In genomic region chr19:12967907-12968306, GRCh38 we compare ENCODE assay signal across 26 cellular contexts. TPM values are rescaled to one million over a fixed set of nuclear protein-coding genes. Genes with fewer than 3 reads are reported as not detected.
"Had no signal": no experiment of that assay in that cellular context is flagged by ENCODE, and none has a peak within 500 bp of the region (broad histone marks: within the 10 kb centered on the region; RNA-seq: fewer than 3 reads in every experiment).

No MANE protein-coding gene starts in this region.

- H3K9me3 ChIP-seq: colonic mucosa, left ventricle myocardium inferior, thyroid gland, upper lobe of right lung had no signal

- H3K4me1 ChIP-seq: upper lobe of right lung had no signal

- ATAC-seq: activated naive CD4-positive, alpha-beta T cell treated with anti-CD3 and anti-CD28 coated beads, Interleukin-2, amount 50 U/mL, for 72 hours; activated T-helper 17 cell treated with anti-CD3 and anti-CD28 coated beads, Interleukin-2, amount 50 U/mL, for 72 hours; effector memory CD8-positive, alpha-beta T cell; natural killer cell; upper lobe of right lung had no signal

- H3K36me3 ChIP-seq: colonic mucosa, left ventricle myocardium inferior, thyroid gland, upper lobe of right lung had no signal

- DNase-seq: activated CD4-positive, alpha-beta T cell treated with anti-CD3 and anti-CD28 coated beads for 1 hour; activated CD4-positive, alpha-beta T cell treated with anti-CD3 and anti-CD28 coated beads, Interleukin-2, amount 50 U/mL, for 1 hour; activated CD8-positive, alpha-beta memory T cell treated with anti-CD3 and anti-CD28 coated beads, Interleukin-2, amount 50 U/mL, for 4 hours; activated T-cell treated with anti-CD3 and anti-CD28 coated beads, Interleukin-2, amount 50 U/mL, for 24 hours; colonic mucosa; dorsolateral prefrontal cortex; effector memory CD8-positive, alpha-beta T cell; foreskin melanocyte; hippocampal formation; kidney glomerular epithelial cell; left ventricle myocardium inferior; natural killer cell; stimulated activated CD4-positive, alpha-beta T cell treated with anti-CD3 and anti-CD28 coated beads, Interleukin-12 subunit alpha, Interleukin-12 subunit beta, amount 100 ng/mL, for 4 hours; substantia nigra; thyroid gland; upper lobe of right lung had no signal

- H3K4me3 ChIP-seq: colonic mucosa, dorsolateral prefrontal cortex, left ventricle myocardium inferior, thyroid gland, upper lobe of right lung had no signal

- H3K27ac ChIP-seq: colonic mucosa, left ventricle myocardium inferior, thyroid gland, upper lobe of right lung had no signal

- FAIRE-seq: astrocyte, endothelial cell of umbilical vein had no signal

- H3K27me3 ChIP-seq: colonic mucosa, dorsolateral prefrontal cortex, thyroid gland, upper lobe of right lung had no signal

RNA-seq across cellular contexts. Expression of gene DAND5, which starts 1.5 kb away (rescaled TPM):
- total RNA-seq: astrocyte; fibroblast of lung; mesothelial cell of epicardium; natural killer cell; osteocyte; progenitor cell of endocrine pancreas; skeletal muscle tissue; T-helper 2 cell treated with Interferon-gamma antibody and Interleukin-4, amounts not matched to agents 100 ng/mL and 5 ng/mL, for 36 hours; upper lobe of right lung had no signal
